ENCODE assay signal across 17 cellular contexts in the genomic region with DNA sequence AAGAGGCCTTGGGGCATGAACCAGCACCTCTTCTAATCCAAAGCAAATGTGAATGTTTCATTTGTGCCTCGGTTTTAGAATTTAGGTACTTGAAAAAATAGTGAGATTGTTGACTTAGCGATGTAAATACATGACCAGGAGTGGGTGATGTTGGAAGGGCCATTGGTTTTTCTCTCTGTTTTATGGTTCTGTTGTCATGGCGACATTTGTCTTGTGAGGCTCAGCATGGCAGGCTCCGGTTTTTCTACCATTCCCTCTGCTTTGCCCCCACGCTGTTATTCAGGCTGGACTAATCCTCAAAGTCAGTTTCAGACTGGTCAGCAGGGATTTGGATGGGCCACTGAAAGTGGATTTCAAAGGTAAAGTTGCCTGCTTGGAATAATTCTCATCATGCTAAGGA.
DNase-seq lines count a peak whose midpoint lies in the region; ATAC-seq and TF ChIP-seq lines count a peak whose summit lies in the region.
"Had no signal": no experiment of that assay in that cellular context is flagged by ENCODE, and none has a peak within 500 bp of the region (broad histone marks: within the 10 kb centered on the region; RNA-seq: fewer than 3 reads in every experiment).

No MANE protein-coding gene starts in this region.

- TF ChIP-seq CTCF in endodermal cell (conservative IDR thresholded peaks at IDR 0.05) = no peak

- H3K4me1 ChIP-seq in endodermal cell (ENCODE audit: control insufficient read depth, insufficient read depth, low read length) = no peaks in the 10 kb centered on the region

- 91 to 94% methylated on average over 3 to 5 of the region's 5 CpGs for WGBS in endodermal cell (ENCODE audit: insufficient coverage in 1 of 2, insufficient read length in 1 of 2), 2 experiments

- no peak overlapping the region for H3K4me3 Mint-ChIP-seq in endodermal cell

- no peaks in the 10 kb centered on the region for H3K9me3 Mint-ChIP-seq in endodermal cell

- H3K27me3 ChIP-seq in endodermal cell (ENCODE audit: control insufficient read depth, insufficient read depth, low read length, poor library complexity, severe bottlenecking) = no peaks in the 10 kb centered on the region
- H3K27me3 ChIP-seq: BLaER1 had no signal

- no peaks in the 10 kb centered on the region for H3K9me3 ChIP-seq in endodermal cell (ENCODE audit: control insufficient read depth, low read length)
- H3K9me3 ChIP-seq: BLaER1 had no signal

- peaks cover 42% of the 10 kb centered on the region for H3K36me3 ChIP-seq in endodermal cell (ENCODE audit: control insufficient read depth, insufficient read depth, low read length)

- peak; percentile 69 for DNase-seq in DMS53 (lab: John Stamatoyannopoulos, UW)
- DNase-seq in DMS53 treated with DMSO at 0.1 percent for 48 hours (lab: John Stamatoyannopoulos, UW; ENCODE audit: unreplicated experiment) = no peak
- DNase-seq in DMS153 (lab: John Stamatoyannopoulos, UW) = peak; percentile 51
- DNase-seq in NCI-H146 (lab: John Stamatoyannopoulos, UW) = peak; percentile 70
- DNase-seq in endodermal cell = peak; percentile 14
- DNase-seq in stimulated activated CD4-positive, alpha-beta T cell treated with anti-CD3 and anti-CD28 coated beads, Interleukin-15, amount 100 ng/mL, for 24 hours = no peak
- DNase-seq: GM23248, NCI-H1048, NCI-H2081 treated with DMSO at 0.1 percent for 48 hours, NCI-H524 treated with DMSO at 0.1 percent for 48 hours, PC-9, T1000 had no signal

- no peaks in the 10 kb centered on the region for H3K27me3 Mint-ChIP-seq in endodermal cell (ENCODE audit: insufficient read depth)

- H3K9ac ChIP-seq in endodermal cell (ENCODE audit: extremely low read depth, low read length, poor library complexity, severe bottlenecking) = no peak overlapping the region
- H3K9ac ChIP-seq: BLaER1, GM23248 had no signal

- H3K36me3 Mint-ChIP-seq in endodermal cell (ENCODE audit: low read depth) = peaks cover 76% of the 10 kb centered on the region

- no peak overlapping the region for H3K4me3 ChIP-seq in endodermal cell (ENCODE audit: low read length)
- H3K4me3 ChIP-seq: BLaER1, GM23248, PC-9 had no signal

- H3K27ac Mint-ChIP-seq in endodermal cell = no peak overlapping the region

- no peaks in the 10 kb centered on the region for H3K4me1 Mint-ChIP-seq in endodermal cell

- ATAC-seq in HG03159 (IDR thresholded peaks at IDR 0.05; ENCODE audit: unreplicated experiment) = no peak
- ATAC-seq in HG02884 (IDR thresholded peaks at IDR 0.05; ENCODE audit: unreplicated experiment) = no peak

- peak overlapping the region; percentile 42 for H3K27ac ChIP-seq in endodermal cell (ENCODE audit: low read depth, low read length)
- H3K27ac ChIP-seq: 22Rv1, BLaER1, GM23248, HL-60, PC-9 had no signal

Comparison
In these comparisons a context has a peak if more than half of its experiments do, and no peak if none do; other contexts are left out.
1. DNase-seq: peak in DMS53 (single experiment), DMS153 (single experiment), NCI-H146 (single experiment) and endodermal cell (single experiment); none in DMS53 treated with DMSO at 0.1 percent for 48 hours (single experiment) and stimulated activated CD4-positive, alpha-beta T cell treated with anti-CD3 and anti-CD28 coated beads, Interleukin-15, amount 100 ng/mL, for 24 hours (single experiment).